13 cellular contexts compared by ENCODE assay signal in genomic region chr22:22935056-22935545, GRCh38. TPM values are rescaled to one million over a fixed set of nuclear protein-coding genes. Genes with fewer than 3 reads are reported as not detected.
DNase-seq lines count a peak whose midpoint lies in the region; ATAC-seq, FAIRE-seq and TF ChIP-seq lines count a peak whose summit lies in the region.
"Had no signal": no experiment of that assay in that cellular context is flagged by ENCODE, and none has a peak within 500 bp of the region (broad histone marks: within the 10 kb centered on the region; RNA-seq: fewer than 3 reads in every experiment).

No MANE protein-coding gene starts in this region.

- no peak overlapping the region for H3K4me3 ChIP-seq in kidney (ENCODE audit: low read length in 2 of 2)
- H3K4me3 ChIP-seq: Peyer's patch had no signal

- H3K4me1 ChIP-seq in kidney (ENCODE audit: control insufficient read depth in 1 of 2, insufficient read depth in 1 of 2, low read depth in 1 of 2, low read length in 2 of 2) = no peaks in the 10 kb centered on the region

- no peaks in the 10 kb centered on the region for H3K9me3 ChIP-seq in kidney (ENCODE audit: control insufficient read depth in 1 of 2, low read length in 2 of 2)
- H3K9me3 ChIP-seq: Peyer's patch had no signal

- H3K9ac ChIP-seq in kidney (ENCODE audit: low read length in 2 of 2) = no peak overlapping the region

- intact Hi-C loops in kidney (cut with DNase I) = no loop called here

- no peaks in the 10 kb centered on the region for H3K36me3 ChIP-seq in kidney (ENCODE audit: control insufficient read depth in 1 of 2, insufficient read depth in 2 of 2, low read length in 2 of 2)
- H3K36me3 ChIP-seq: Peyer's patch had no signal

- TF ChIP-seq CTCF in kidney (IDR thresholded peaks at IDR 0.05; ENCODE audit: borderline replicate concordance, extremely low read depth, insufficient read depth) = no peak

- DNase-seq in kidney = peak; percentile 53
- DNase-seq in NCI-H524 treated with DMSO at 0.1 percent for 48 hours (lab: John Stamatoyannopoulos, UW) = no peak
- DNase-seq in NCI-H82 treated with DMSO at 0.1 percent for 48 hours (lab: John Stamatoyannopoulos, UW; ENCODE audit: unreplicated experiment) = no peak
- no peak for DNase-seq in DMS79 treated with DMSO at 0.1 percent for 48 hours (lab: John Stamatoyannopoulos, UW)
- no peak for DNase-seq in kidney glomerular epithelial cell (lab: John Stamatoyannopoulos, UW)
- DNase-seq: erythroblast had no signal

- ATAC-seq in GM18870 (IDR thresholded peaks at IDR 0.05; ENCODE audit: unreplicated experiment) (peak; percentile 7), GM21576 (IDR thresholded peaks at IDR 0.05; ENCODE audit: unreplicated experiment) (peak; percentile 24), HG03175 (IDR thresholded peaks at IDR 0.05; ENCODE audit: unreplicated experiment) (peak; percentile 35)

- H3K27ac ChIP-seq in kidney (ENCODE audit: low read depth in 2 of 2, low read length in 2 of 2) = no peak overlapping the region

- FAIRE-seq in kidney (lab: Jason Lieb, UNC) = no peak
- FAIRE-seq: astrocyte had no signal

RNA-seq across cellular contexts. Expression of gene IGLL5, which starts 47.5 kb away (rescaled TPM):
- total RNA-seq in kidney = 103 TPM
- polyA plus RNA-seq in kidney (ENCODE audit: insufficient read depth, low read depth, low replicate concordance) = 1.9 TPM
- total RNA-seq: astrocyte, M059J, osteocyte had no signal
